12 cellular contexts compared by ENCODE assay signal in the genomic region with DNA sequence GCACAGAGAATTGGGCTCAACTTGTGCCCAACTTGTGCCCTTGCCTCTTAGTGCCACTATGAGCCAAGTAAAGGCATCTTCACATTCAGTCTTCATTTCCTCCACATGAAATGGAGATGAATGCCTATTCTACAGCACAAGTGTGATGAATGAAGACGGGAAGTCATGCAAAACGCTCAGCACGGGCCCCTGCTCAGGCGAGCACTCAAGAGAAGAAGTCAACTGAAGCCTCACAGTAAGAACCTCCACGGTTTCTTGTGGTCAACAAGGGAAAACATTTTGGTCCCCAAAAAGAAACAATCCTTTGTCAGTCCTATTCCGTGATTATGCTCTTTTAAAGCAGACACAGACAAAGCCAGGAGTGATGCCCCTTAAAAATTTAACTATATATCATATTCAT.
DNase-seq lines count a peak whose midpoint lies in the region; ATAC-seq, FAIRE-seq and TF ChIP-seq lines count a peak whose summit lies in the region.
"Had no signal": no experiment of that assay in that cellular context is flagged by ENCODE, and none has a peak within 500 bp of the region (broad histone marks: within the 10 kb centered on the region; RNA-seq: fewer than 3 reads in every experiment).

No MANE protein-coding gene starts in this region.

- no peak for ATAC-seq in K562

- FAIRE-seq in K562 (lab: Jason Lieb, UNC) = no peak
- FAIRE-seq in small intestine (lab: Jason Lieb, UNC) = no peak
- FAIRE-seq: islet of Langerhans had no signal

- H3K36me3 ChIP-seq in K562 (ENCODE audit: control insufficient read depth, insufficient read depth, low read length) = peaks cover 19% of the 10 kb centered on the region; the same call in 2 of the 3 replicates
- peaks cover 0 to 15% of the 10 kb centered on the region in 2 donors for H3K36me3 ChIP-seq in small intestine (ENCODE audit: control insufficient read depth in 2 of 2, insufficient read depth in 2 of 2, low read length in 2 of 2)

- POLR2A ChIA-PET in K562 (lab: Yijun Ruan, JAX) = no interaction called here

- H4K20me1 ChIP-seq in H9 (ENCODE audit: control insufficient read depth, insufficient read depth, insufficient read length) (no peaks in the 10 kb centered on the region), K562 (replicated peaks; ENCODE audit: control insufficient read depth, insufficient read depth, low read length) (no peaks in the 10 kb centered on the region)

- no peak overlapping the region for H4K5ac ChIP-seq in H9 (ENCODE audit: insufficient read length, low read depth, low read length)

- H3K9ac ChIP-seq in H9 (ENCODE audit: extremely low read depth, insufficient read length, low read length) (no peak overlapping the region), K562 (ENCODE audit: insufficient read depth in 1 of 2, low read depth in 2 of 2, low read length in 2 of 2) (no peak overlapping the region)

- H2AFZ ChIP-seq in H9 (ENCODE audit: low read length) (no peak overlapping the region), K562 (ENCODE audit: low read depth, low read length) (no peak overlapping the region)

- no peak for TF ChIP-seq EP300 in K562 (IDR thresholded peaks at IDR 0.05; ENCODE audit: low read length)

- no peaks in the 10 kb centered on the region for H3K23me2 ChIP-seq in H9 (ENCODE audit: insufficient read length, low read depth, low read length, poor library complexity, severe bottlenecking)

- no peak overlapping the region for H2BK120ac ChIP-seq in H9 (ENCODE audit: low read depth, low read length, poor library complexity, severe bottlenecking)

- no peaks in the 10 kb centered on the region for H3K79me1 ChIP-seq in H9 (ENCODE audit: insufficient read depth, low read depth, low read length, poor library complexity, severe bottlenecking)

- H2BK20ac ChIP-seq in H9 (ENCODE audit: low read depth, low read length, poor library complexity, severe bottlenecking) = no peak overlapping the region

- H2BK15ac ChIP-seq in H9 (ENCODE audit: low read depth, low read length) = no peak overlapping the region

- H4K91ac ChIP-seq in H9 (ENCODE audit: insufficient read length, low read depth, low read length) = peak overlapping the region; percentile 21

- H2AK5ac ChIP-seq in H9 (ENCODE audit: insufficient read length, low read length) = no peak overlapping the region

- CTCF ChIA-PET in activated naive CD4-positive, alpha-beta T cell treated with anti-CD3 and anti-CD28 coated beads, Interleukin-2, amount 10 ng/mL, durations not matched to agents 7 days and 5 days (lab: Charles Lee) = no interaction called here
- CTCF ChIA-PET in activated naive CD4-positive, alpha-beta T cell treated with anti-CD3 and anti-CD28 coated beads for 36 hours (lab: Charles Lee) = no interaction called here
- CTCF ChIA-PET in K562 (lab: Yijun Ruan, JAX; ENCODE audit: low intra/inter-chr PET ratio) = no interaction called here

- no peak overlapping the region for H3K23ac ChIP-seq in H9 (ENCODE audit: insufficient read length, low read depth, low read length)

- intact Hi-C loops in activated naive CD4-positive, alpha-beta T cell treated with anti-CD3 and anti-CD28 coated beads for 36 hours (cut with micrococcal nuclease) = no loop called here
- intact Hi-C loops in K562 (cut with micrococcal nuclease) = loop anchor here (5.0 kb wide), 1 partner anchor 150 kb away; no protein-coding TSS in a partner anchor

- TF ChIP-seq POLR2A in K562 (conservative IDR thresholded peaks at IDR 0.05) = no peak

- no peak overlapping the region for H3T11ph ChIP-seq in H9 (ENCODE audit: low read length)

- no TSS peak for BruUV-seq in K562 (replicated peaks; lab: Mats Ljungman, UMichigan)

- no peak overlapping the region for H3K18ac ChIP-seq in H9 (ENCODE audit: insufficient read length, low read depth, low read length)

- in situ Hi-C loops in K562 (cut with MboI) = no loop called here

- peak overlapping the region; percentile 9 for H3K4me2 ChIP-seq in H9 (ENCODE audit: insufficient read depth, insufficient read length, low read length)
- H3K4me2 ChIP-seq in K562 (ENCODE audit: insufficient read depth, low read length) = no peak overlapping the region

- H2BK5ac ChIP-seq in H9 (ENCODE audit: insufficient read length, low read length) = no peak overlapping the region

- H3K27me3 Mint-ChIP-seq in activated naive CD4-positive, alpha-beta T cell treated with anti-CD3 and anti-CD28 coated beads, Interleukin-2, amount 10 ng/mL, durations not matched to agents 7 days and 5 days = no peaks in the 10 kb centered on the region
- H3K27me3 Mint-ChIP-seq in activated naive CD4-positive, alpha-beta T cell treated with anti-CD3 and anti-CD28 coated beads for 36 hours (ENCODE audit: low read depth) = no peaks in the 10 kb centered on the region
- H3K27me3 Mint-ChIP-seq in H9 (ENCODE audit: low read depth) = no peaks in the 10 kb centered on the region; the same call in 1 of the 2 replicates

- H3K4me3 ChIP-seq in K562 (no peak overlapping the region), small intestine (ENCODE audit: low read depth in 1 of 2, low read length in 2 of 2) (no peak overlapping the region)
- H3K4me3 ChIP-seq: esophagus squamous epithelium had no signal

- H3K4me1 ChIP-seq in H9 (ENCODE audit: insufficient read depth, low read length) (peaks cover 29% of the 10 kb centered on the region), K562 (replicated peaks in 1 of 2; ENCODE audit: control insufficient read depth in 2 of 2, insufficient read depth in 2 of 2, low read length in 2 of 2) (peaks cover 30 to 54% of the 10 kb centered on the region in 2 experiments), small intestine (ENCODE audit: control insufficient read depth in 2 of 2, insufficient read depth in 1 of 2, low read depth in 1 of 2, low read length in 1 of 2) (peaks cover 16 to 18% of the 10 kb centered on the region in 2 donors)

- H3K9me3 ChIP-seq in H9 (ENCODE audit: control insufficient read depth, low read depth, low read length) (no peaks in the 10 kb centered on the region), K562 (replicated peaks; ENCODE audit: control insufficient read depth, insufficient read depth, low read depth, low read length) (no peaks in the 10 kb centered on the region), small intestine (ENCODE audit: control insufficient read depth, low read depth) (no peaks in the 10 kb centered on the region)
- H3K9me3 ChIP-seq: esophagus squamous epithelium had no signal

- no peak overlapping the region for H3K4ac ChIP-seq in H9 (ENCODE audit: low read depth, low read length)

- TF ChIP-seq CTCF in H9 (conservative IDR thresholded peaks at IDR 0.05) (no peak), K562 (IDR thresholded peaks at IDR 0.05 in 2 of 3, conservative IDR thresholded peaks at IDR 0.05 in 1 of 3; ENCODE audit: insufficient read depth in 2 of 3, low read depth in 1 of 3, low read length in 3 of 3) (no peak)

- H3K9me3 Mint-ChIP-seq in activated naive CD4-positive, alpha-beta T cell treated with anti-CD3 and anti-CD28 coated beads, Interleukin-2, amount 10 ng/mL, durations not matched to agents 7 days and 5 days = no peaks in the 10 kb centered on the region
- no peaks in the 10 kb centered on the region for H3K9me3 Mint-ChIP-seq in activated naive CD4-positive, alpha-beta T cell treated with anti-CD3 and anti-CD28 coated beads for 36 hours
- H3K9me3 Mint-ChIP-seq in H9 = 0 out of 5 replicates have a peak, but pooled peaks cover 0 to 3% of the 10 kb centered on the region in 2 experiments

- no CpG with 5 or more reads among the region's 6 CpGs for WGBS in H9 (ENCODE audit: extremely low coverage, insufficient read length, low lambda C conversion rate)
- WGBS in K562 (ENCODE audit: insufficient coverage, low coverage, missing lambda C conversion rate) = 75% methylated on average over 6 of the region's 6 CpGs
- 72 to 82% (median 82%) methylated on average over 6 of the region's 6 CpGs for WGBS in small intestine, 3 donors

- no peak overlapping the region for H4K8ac ChIP-seq in H9 (replicated peaks; ENCODE audit: insufficient read length, low read depth, low read length)

- no peak overlapping the region for H3K4me3 Mint-ChIP-seq in activated naive CD4-positive, alpha-beta T cell treated with anti-CD3 and anti-CD28 coated beads, Interleukin-2, amount 10 ng/mL, durations not matched to agents 7 days and 5 days
- H3K4me3 Mint-ChIP-seq in activated naive CD4-positive, alpha-beta T cell treated with anti-CD3 and anti-CD28 coated beads for 36 hours = no peak overlapping the region
- H3K4me3 Mint-ChIP-seq in H9 = peak overlapping the region in 1 of 2 experiments; percentile 11; a peak in 1 of 5 replicates

- H3K9me1 ChIP-seq in K562 (ENCODE audit: control insufficient read depth, insufficient read depth, low read length) = no peaks in the 10 kb centered on the region

- H3K14ac ChIP-seq in H9 (ENCODE audit: insufficient read depth, low read length) = no peak overlapping the region

- H3K79me2 ChIP-seq in H9 (ENCODE audit: insufficient read depth, low read length) = no peaks in the 10 kb centered on the region
- no peaks in the 10 kb centered on the region for H3K79me2 ChIP-seq in K562 (ENCODE audit: control insufficient read depth, insufficient read depth, low read length)

- peaks cover 77% of the 10 kb centered on the region for H3K36me3 Mint-ChIP-seq in activated naive CD4-positive, alpha-beta T cell treated with anti-CD3 and anti-CD28 coated beads, Interleukin-2, amount 10 ng/mL, durations not matched to agents 7 days and 5 days
- H3K36me3 Mint-ChIP-seq in activated naive CD4-positive, alpha-beta T cell treated with anti-CD3 and anti-CD28 coated beads for 36 hours (ENCODE audit: low read depth) = peaks cover 30% of the 10 kb centered on the region
- peaks cover 23 to 24% (median 24%) of the 10 kb centered on the region in 3 experiments for H3K36me3 Mint-ChIP-seq in H9 (ENCODE audit: insufficient read depth in 1 of 3, low read depth in 3 of 3)

- TF ChIP-seq RAD21 in K562 (CRISPR knock-in tag; conservative IDR thresholded peaks at IDR 0.05 in 1 of 2, IDR thresholded peaks at IDR 0.05 in 1 of 2) = no peak

- peak overlapping the region; percentile 64 for H3K27ac Mint-ChIP-seq in activated naive CD4-positive, alpha-beta T cell treated with anti-CD3 and anti-CD28 coated beads, Interleukin-2, amount 10 ng/mL, durations not matched to agents 7 days and 5 days
- no peak overlapping the region for H3K27ac Mint-ChIP-seq in activated naive CD4-positive, alpha-beta T cell treated with anti-CD3 and anti-CD28 coated beads for 36 hours
- peak overlapping the region in 2 of 3 experiments; percentile 26 to 59; a peak in 2 of 7 replicates for H3K27ac Mint-ChIP-seq in H9

- DNase-seq in activated naive CD4-positive, alpha-beta T cell treated with anti-CD3 and anti-CD28 coated beads, Interleukin-2, amount 10 ng/mL, durations not matched to agents 7 days and 5 days = no peak
- no peak for DNase-seq in activated naive CD4-positive, alpha-beta T cell treated with anti-CD3 and anti-CD28 coated beads for 36 hours
- no peak for DNase-seq in H9
- DNase-seq in K562 (ENCODE audit: extremely low read depth in 1 of 4, low spot score in 3 of 4) = no peak
- DNase-seq in small intestine = no peak
- no peak for DNase-seq in NCI-H2227 (lab: John Stamatoyannopoulos, UW; ENCODE audit: unreplicated experiment)
- DNase-seq in DMS53 (lab: John Stamatoyannopoulos, UW) = no peak
- no peak for DNase-seq in NCI-H774 (lab: John Stamatoyannopoulos, UW)
- DNase-seq: central memory CD4-positive, alpha-beta T cell; esophagus squamous epithelium; HCEC 1CT had no signal

- H3K4me1 Mint-ChIP-seq in activated naive CD4-positive, alpha-beta T cell treated with anti-CD3 and anti-CD28 coated beads, Interleukin-2, amount 10 ng/mL, durations not matched to agents 7 days and 5 days = peaks cover 52% of the 10 kb centered on the region
- peaks cover 47% of the 10 kb centered on the region for H3K4me1 Mint-ChIP-seq in activated naive CD4-positive, alpha-beta T cell treated with anti-CD3 and anti-CD28 coated beads for 36 hours (ENCODE audit: low read depth)
- H3K4me1 Mint-ChIP-seq in H9 = peaks cover 77 to 83% of the 10 kb centered on the region in 2 experiments

- H3K27ac ChIP-seq in H9 (ENCODE audit: insufficient read length, low read depth, low read length) (peak overlapping the region; percentile 86), K562 (ENCODE audit: extremely low read depth, low read depth, low read length) (peak overlapping the region; percentile 70; the same call in 2 of the 3 replicates), small intestine (ENCODE audit: low read depth in 1 of 2, low read length in 1 of 2) (peak overlapping the region; percentile 81 to 84)

- H2BK12ac ChIP-seq in H9 (ENCODE audit: insufficient read length, low read depth, low read length) = peak overlapping the region; percentile 8

- no peak overlapping the region for H3K56ac ChIP-seq in H9 (ENCODE audit: insufficient read length, low read depth, low read length)

- H3K27me3 ChIP-seq in H9 (ENCODE audit: insufficient read depth, low read length) = no peaks in the 10 kb centered on the region
- H3K27me3 ChIP-seq in K562 (ENCODE audit: control insufficient read depth in 2 of 2, insufficient read depth in 2 of 2, low read length in 2 of 2) = no peaks in the 10 kb centered on the region
- no peaks in the 10 kb centered on the region for H3K27me3 ChIP-seq in small intestine (ENCODE audit: control insufficient read depth in 2 of 2, insufficient read depth in 2 of 2, low read length in 2 of 2)
- H3K27me3 ChIP-seq: esophagus squamous epithelium had no signal
